In the genomic region with DNA sequence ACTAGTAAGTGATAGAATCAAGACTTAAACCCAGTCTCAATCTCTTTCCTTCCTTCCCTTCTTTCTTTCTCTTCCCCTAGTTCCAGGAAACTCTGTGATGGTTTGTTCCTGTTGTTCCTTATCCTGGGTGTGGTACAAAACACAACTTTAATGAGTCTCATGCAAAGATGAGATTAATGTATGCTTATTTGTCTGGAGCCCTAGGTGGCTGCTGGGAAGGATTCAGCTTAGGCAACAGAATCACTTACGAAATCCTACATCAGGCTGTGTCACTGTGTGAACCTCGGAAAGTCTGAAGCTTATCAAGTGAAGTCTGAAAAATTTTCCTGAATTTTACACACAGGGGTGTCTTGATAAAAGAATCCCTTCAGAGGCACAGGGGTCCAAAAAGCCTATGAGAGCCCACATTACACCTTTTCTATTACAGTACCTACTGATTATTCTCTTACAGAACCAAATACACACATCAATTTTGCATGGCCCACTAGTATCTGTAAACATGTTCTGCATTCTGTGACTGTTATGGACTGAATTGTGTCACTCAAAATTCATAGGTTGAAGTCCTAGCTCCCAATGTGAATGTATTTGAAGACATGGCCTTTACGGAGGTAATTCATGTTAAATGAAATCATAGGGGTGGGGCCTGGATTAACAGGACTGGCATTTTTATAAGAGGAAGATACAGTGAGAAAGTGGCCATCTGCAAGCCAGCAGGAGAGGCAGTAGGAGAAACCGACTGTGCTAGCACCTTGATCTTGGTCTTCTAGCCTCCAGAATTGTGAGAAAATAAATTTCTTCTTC, we compare ENCODE assay signal across 1 cellular context.
TF ChIP-seq lines count a peak whose summit lies in the region.

No MANE protein-coding gene starts in this region.

TF ChIP-seq in GM23338, 12 proteins besides CTCF, POLR2A, EP300 and RAD21 (continued from another document):
- TF ChIP-seq EZH2phosphoT487 (IDR thresholded peaks at IDR 0.05; ENCODE audit: unreplicated experiment) (no peak), EZH2 (IDR thresholded peaks at IDR 0.05; ENCODE audit: low read depth, unreplicated experiment) (no peak), STAT1 (IDR thresholded peaks at IDR 0.05; ENCODE audit: unreplicated experiment) (no peak), ZNF114 (CRISPR knock-in tag; IDR thresholded peaks at IDR 0.05) (no peak), JUNB (IDR thresholded peaks at IDR 0.05; ENCODE audit: unreplicated experiment) (no peak), CREB1 (CRISPR knock-in tag; IDR thresholded peaks at IDR 0.05; ENCODE audit: low read depth) (no peak), POLR2AphosphoS5 (IDR thresholded peaks at IDR 0.05; ENCODE audit: low read depth) (no peak)
- TF ChIP-seq, protein P1, sequence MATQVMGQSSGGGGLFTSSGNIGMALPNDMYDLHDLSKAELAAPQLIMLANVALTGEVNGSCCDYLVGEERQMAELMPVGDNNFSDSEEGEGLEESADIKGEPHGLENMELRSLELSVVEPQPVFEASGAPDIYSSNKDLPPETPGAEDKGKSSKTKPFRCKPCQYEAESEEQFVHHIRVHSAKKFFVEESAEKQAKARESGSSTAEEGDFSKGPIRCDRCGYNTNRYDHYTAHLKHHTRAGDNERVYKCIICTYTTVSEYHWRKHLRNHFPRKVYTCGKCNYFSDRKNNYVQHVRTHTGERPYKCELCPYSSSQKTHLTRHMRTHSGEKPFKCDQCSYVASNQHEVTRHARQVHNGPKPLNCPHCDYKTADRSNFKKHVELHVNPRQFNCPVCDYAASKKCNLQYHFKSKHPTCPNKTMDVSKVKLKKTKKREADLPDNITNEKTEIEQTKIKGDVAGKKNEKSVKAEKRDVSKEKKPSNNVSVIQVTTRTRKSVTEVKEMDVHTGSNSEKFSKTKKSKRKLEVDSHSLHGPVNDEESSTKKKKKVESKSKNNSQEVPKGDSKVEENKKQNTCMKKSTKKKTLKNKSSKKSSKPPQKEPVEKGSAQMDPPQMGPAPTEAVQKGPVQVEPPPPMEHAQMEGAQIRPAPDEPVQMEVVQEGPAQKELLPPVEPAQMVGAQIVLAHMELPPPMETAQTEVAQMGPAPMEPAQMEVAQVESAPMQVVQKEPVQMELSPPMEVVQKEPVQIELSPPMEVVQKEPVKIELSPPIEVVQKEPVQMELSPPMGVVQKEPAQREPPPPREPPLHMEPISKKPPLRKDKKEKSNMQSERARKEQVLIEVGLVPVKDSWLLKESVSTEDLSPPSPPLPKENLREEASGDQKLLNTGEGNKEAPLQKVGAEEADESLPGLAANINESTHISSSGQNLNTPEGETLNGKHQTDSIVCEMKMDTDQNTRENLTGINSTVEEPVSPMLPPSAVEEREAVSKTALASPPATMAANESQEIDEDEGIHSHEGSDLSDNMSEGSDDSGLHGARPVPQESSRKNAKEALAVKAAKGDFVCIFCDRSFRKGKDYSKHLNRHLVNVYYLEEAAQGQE (IDR thresholded peaks at IDR 0.05; ENCODE audit: unreplicated experiment) = no peak
